Comparison of ENCODE assay signal across 1 cellular context in the genomic region with DNA sequence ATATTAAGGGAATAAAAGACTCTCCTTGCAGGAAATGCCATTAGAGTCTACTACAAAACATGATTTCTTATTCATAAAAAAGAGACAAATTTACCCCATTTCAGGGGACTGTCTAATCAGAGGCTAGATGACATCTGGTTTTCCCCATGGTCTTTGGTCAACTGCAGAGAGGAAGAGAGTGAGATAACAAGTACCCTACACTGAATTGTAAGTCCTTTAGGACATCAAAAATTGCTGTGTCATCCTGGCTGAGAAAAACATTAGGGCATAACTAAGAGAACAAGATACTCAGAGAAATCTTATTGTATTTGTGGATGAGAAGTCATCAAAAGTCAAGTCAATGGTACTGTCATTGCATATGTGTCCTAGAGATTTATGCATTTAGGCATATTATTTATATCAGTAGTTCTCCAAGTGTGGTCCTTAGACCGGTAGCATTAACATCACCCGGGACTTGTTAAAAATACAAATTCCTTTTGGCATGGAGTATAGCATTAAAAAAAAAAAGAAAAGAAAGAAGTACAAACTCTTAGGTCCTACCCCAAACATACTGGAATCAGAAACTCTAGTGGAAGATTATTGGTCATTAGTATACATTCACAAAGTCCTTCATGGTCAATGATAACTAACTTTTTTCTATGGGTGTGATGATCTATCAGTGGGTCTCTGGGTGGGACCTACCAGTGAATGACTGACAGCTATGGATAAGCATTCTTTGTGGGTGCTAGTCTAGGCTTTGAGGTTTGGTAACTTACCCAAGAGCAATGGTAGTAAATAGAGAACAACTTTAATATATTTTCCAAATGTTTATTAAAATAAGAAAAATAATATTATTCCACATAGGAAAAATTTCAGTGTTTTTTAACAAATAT.
A peak's percentile ranks its signal among the peaks of the same experiment; 100 is the strongest.
TF ChIP-seq lines count a peak whose summit lies in the region.

No MANE protein-coding gene starts in this region.

TF ChIP-seq in IMR-90, 13 proteins besides CTCF, POLR2A, EP300 and RAD21:
- TF ChIP-seq NFE2L2 (IDR thresholded peaks at IDR 0.05; ENCODE audit: low read depth, low read length) (peak; percentile 93), CEBPB (IDR thresholded peaks at IDR 0.05; ENCODE audit: low read depth, low read length) (no peak)
